20 cellular contexts compared by ENCODE assay signal in the genomic region with DNA sequence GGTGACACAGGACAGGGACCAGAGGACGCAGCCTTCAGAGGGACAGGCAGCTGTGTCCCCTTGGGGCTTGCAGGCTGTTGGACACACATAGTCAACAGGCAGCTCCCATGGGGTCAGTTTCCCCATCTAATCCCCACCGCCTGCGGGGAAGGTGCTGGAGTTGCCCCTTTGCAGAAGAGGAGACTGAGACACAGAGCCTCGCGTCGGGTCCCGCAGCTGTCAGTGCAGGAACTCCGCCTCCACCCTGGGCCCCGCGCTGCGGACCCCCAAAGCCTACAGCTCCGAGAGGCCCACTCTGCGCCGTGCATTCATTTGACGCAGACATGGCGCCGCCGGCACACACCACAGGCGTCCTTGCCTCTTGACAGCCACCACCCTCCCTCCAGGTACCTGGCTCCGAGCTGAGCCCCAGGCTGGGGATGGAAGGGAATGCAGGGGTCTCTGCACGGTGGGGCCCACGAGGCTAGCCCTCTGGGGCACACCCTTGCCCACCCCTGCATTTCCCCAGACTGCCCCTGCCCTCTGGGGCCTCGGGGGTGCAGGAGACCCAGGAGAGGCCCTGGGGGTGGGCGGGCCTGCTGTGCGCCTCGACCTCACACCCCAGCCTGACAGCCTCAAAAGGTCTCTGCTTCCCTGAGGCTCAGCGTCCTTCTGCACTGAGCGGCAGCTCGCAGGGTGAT.
A peak's percentile ranks its signal among the peaks of the same experiment; 100 is the strongest.
DNase-seq lines count a peak whose midpoint lies in the region; ATAC-seq, FAIRE-seq and TF ChIP-seq lines count a peak whose summit lies in the region.
"Had no signal": no experiment of that assay in that cellular context is flagged by ENCODE, and none has a peak within 500 bp of the region (broad histone marks: within the 10 kb centered on the region; RNA-seq: fewer than 3 reads in every experiment).

No MANE protein-coding gene starts in this region.

- H3K4me1 ChIP-seq in right lobe of liver (no peaks in the 10 kb centered on the region), HepG2 (ENCODE audit: insufficient read depth, low read length) (no peaks in the 10 kb centered on the region), kidney (ENCODE audit: control insufficient read depth in 1 of 2, insufficient read depth in 1 of 2, low read depth in 1 of 2, low read length in 2 of 2) (no peaks in the 10 kb centered on the region), neuronal stem cell (ENCODE audit: control insufficient read depth in 2 of 2, insufficient read depth in 1 of 2, low read depth in 1 of 2, low read length in 2 of 2) (no peaks in the 10 kb centered on the region), testis (no peaks in the 10 kb centered on the region)
- H3K4me1 ChIP-seq: BE2C had no signal

- TF ChIP-seq RAD21 in HepG2 (CRISPR knock-in tag; IDR thresholded peaks at IDR 0.05) = no peak

- H4K8ac ChIP-seq in neuronal stem cell (ENCODE audit: low read depth, low read length) = no peak overlapping the region

- no TSS peak for BruUV-seq in HepG2 (replicated peaks; lab: Mats Ljungman, UMichigan)

- H4K91ac ChIP-seq in neuronal stem cell (ENCODE audit: low read depth, low read length, poor library complexity) = no peak overlapping the region

- TF ChIP-seq POLR2A in right lobe of liver (IDR thresholded peaks at IDR 0.05) = no peak
- TF ChIP-seq POLR2A in HepG2 (IDR thresholded peaks at IDR 0.05; ENCODE audit: insufficient read depth in 1 of 2, low read depth in 2 of 2, low read length in 2 of 2) = no peak
- TF ChIP-seq POLR2A in testis (IDR thresholded peaks at IDR 0.05) = no peak

- no peak overlapping the region for H3K9ac ChIP-seq in HepG2 (ENCODE audit: insufficient read depth, low read depth, low read length)
- no peak overlapping the region for H3K9ac ChIP-seq in kidney (ENCODE audit: low read length in 2 of 2)
- H3K9ac ChIP-seq in neuronal stem cell (ENCODE audit: low read depth, low read length, poor library complexity) = no peak overlapping the region

- no peak overlapping the region for H2BK12ac ChIP-seq in neuronal stem cell (ENCODE audit: low read length)

- TF ChIP-seq EP300 in HepG2 (IDR thresholded peaks at IDR 0.05; ENCODE audit: low read depth in 2 of 2, low read length in 2 of 2) (no peak), HepG2 (CRISPR knock-in tag; IDR thresholded peaks at IDR 0.05; ENCODE audit: borderline replicate concordance) (no peak)

- no peak overlapping the region for H2BK120ac ChIP-seq in neuronal stem cell (ENCODE audit: low read depth, low read length)

- H3K79me2 ChIP-seq in HepG2 (ENCODE audit: insufficient read depth, low read length) = no peaks in the 10 kb centered on the region

- H3K36me3 ChIP-seq in right lobe of liver (no peaks in the 10 kb centered on the region), HepG2 (replicated peaks in 1 of 2; ENCODE audit: control insufficient read depth in 1 of 2, insufficient read depth in 2 of 2, low read length in 2 of 2) (no peaks in the 10 kb centered on the region), kidney (ENCODE audit: control insufficient read depth in 1 of 2, insufficient read depth in 2 of 2, low read length in 2 of 2) (no peaks in the 10 kb centered on the region), neuronal stem cell (replicated peaks in 1 of 2; ENCODE audit: control insufficient read depth in 2 of 2, insufficient read depth in 2 of 2, low read length in 2 of 2) (peaks cover 0 to under 1% of the 10 kb centered on the region in 2 donors), testis (ENCODE audit: low read depth, missing control alignments) (no peaks in the 10 kb centered on the region)
- H3K36me3 ChIP-seq: BE2C had no signal

- H3K9me3 ChIP-seq in right lobe of liver (no peaks in the 10 kb centered on the region), HepG2 (ENCODE audit: low read length) (no peaks in the 10 kb centered on the region), kidney (ENCODE audit: control insufficient read depth in 1 of 2, low read length in 2 of 2) (no peaks in the 10 kb centered on the region), neuronal stem cell (replicated peaks in 1 of 2; ENCODE audit: control insufficient read depth in 2 of 2, insufficient read depth in 1 of 2, low read depth in 1 of 2, low read length in 2 of 2) (peaks cover 0 to 3% of the 10 kb centered on the region in 2 donors), testis (no peaks in the 10 kb centered on the region)
- H3K9me3 ChIP-seq: BE2C had no signal

- FAIRE-seq in HepG2 (lab: Jason Lieb, UNC) = no peak
- FAIRE-seq in kidney (lab: Jason Lieb, UNC) = no peak
- FAIRE-seq: A204.1, GM12878, H1 had no signal

- no peaks in the 10 kb centered on the region for H3K79me1 ChIP-seq in neuronal stem cell (ENCODE audit: low read depth, low read length)

- POLR2A ChIA-PET in HepG2 (lab: Yijun Ruan, JAX) = no interaction called here

- in situ Hi-C loops in HepG2 (cut with HindIII; ENCODE audit: extremely low pct_ligation_motif_present, low pct_unique_long_range_greater_than_20kb) = no loop called here

- no peak overlapping the region for H3K4ac ChIP-seq in neuronal stem cell (ENCODE audit: low read length)

- H3K4me3 ChIP-seq in right lobe of liver (no peak overlapping the region), HepG2 (replicated peaks in 1 of 3; ENCODE audit: insufficient read depth in 1 of 3, low read depth in 2 of 3, low read length in 3 of 3) (no peak overlapping the region), kidney (ENCODE audit: low read length in 2 of 2) (no peak overlapping the region), neuronal stem cell (ENCODE audit: low read length in 2 of 2) (no peak overlapping the region), testis (no peak overlapping the region)
- H3K4me3 ChIP-seq: GM12878 had no signal

- no peaks in the 10 kb centered on the region for H3K27me3 ChIP-seq in right lobe of liver
- H3K27me3 ChIP-seq in HepG2 (ENCODE audit: control insufficient read depth in 1 of 2, insufficient read depth in 2 of 2, low read length in 2 of 2) = peaks cover 17 to 78% of the 10 kb centered on the region in 2 experiments
- H3K27me3 ChIP-seq in neuronal stem cell (ENCODE audit: control insufficient read depth in 3 of 3, insufficient read depth in 3 of 3, low read depth in 1 of 3, low read length in 3 of 3) = peaks cover 0 to 75% (median 0%) of the 10 kb centered on the region in 3 experiments
- H3K27me3 ChIP-seq in testis = no peaks in the 10 kb centered on the region

- H2AFZ ChIP-seq in HepG2 (ENCODE audit: low read length) (no peak overlapping the region), neuronal stem cell (ENCODE audit: low read length) (no peak overlapping the region)

- peak overlapping the region; percentile 81 for H2BK15ac ChIP-seq in neuronal stem cell (ENCODE audit: low read length)

- H4K20me1 ChIP-seq in HepG2 (ENCODE audit: insufficient read depth, low read length) = peaks cover 3% of the 10 kb centered on the region; the same call in 1 of the 2 replicates

- TF ChIP-seq CTCF in right lobe of liver (IDR thresholded peaks at IDR 0.05) (no peak), HepG2 (CRISPR knock-in tag; IDR thresholded peaks at IDR 0.05) (no peak), kidney (IDR thresholded peaks at IDR 0.05; ENCODE audit: borderline replicate concordance, extremely low read depth, insufficient read depth) (no peak), testis (IDR thresholded peaks at IDR 0.05) (no peak)

- CTCF ChIA-PET in HepG2 (lab: Yijun Ruan, JAX; ENCODE audit: low intra/inter-chr PET ratio, low total read pairs) = no interaction called here

- H2AK5ac ChIP-seq in neuronal stem cell (ENCODE audit: low read depth, low read length) = peak overlapping the region; percentile 61

- intact Hi-C loops in right lobe of liver (cut with DNase I) = no loop called here
- intact Hi-C loops in HepG2 (cut with micrococcal nuclease; ENCODE audit: unreplicated experiment) = no loop called here
- intact Hi-C loops in kidney (cut with DNase I) = no loop called here
- intact Hi-C loops in testis (cut with DNase I; ENCODE audit: low total_unique reads) = no loop called here

- DNase-seq in right lobe of liver (peak in 2 of 3 donors; percentile 8 to 34), HepG2 (ENCODE audit: low spot score) (no peak), kidney (peak; percentile 55), neuronal stem cell (ENCODE audit: low spot score) (no peak), NCI-H2107 treated with DMSO at 0.1 percent for 48 hours (lab: John Stamatoyannopoulos, UW; ENCODE audit: unreplicated experiment) (no peak), testis (no peak)
- DNase-seq in stimulated activated CD4-positive, alpha-beta T cell treated with anti-CD3 and anti-CD28 coated beads, Interleukin-12 subunit alpha, Interleukin-12 subunit beta, amount 100 ng/mL, for 4 hours = no peak
- DNase-seq: ACHN; BE2C; C1 segment of cervical spinal cord; CD4-positive, CD25-positive, alpha-beta regulatory T cell; COR-L47; DMS 273 treated with DMSO at 0.1 percent for 48 hours; DMS53; DND-41; EL; H9 had no signal

- ATAC-seq in right lobe of liver (no peak), HepG2 (no peak)
- ATAC-seq: GM12878 had no signal

- H3K14ac ChIP-seq in neuronal stem cell (ENCODE audit: low read length) = peak overlapping the region; percentile 87

- H3K4me2 ChIP-seq in HepG2 (ENCODE audit: low read depth, low read length) = no peak overlapping the region
- H3K4me2 ChIP-seq in neuronal stem cell (ENCODE audit: insufficient read depth, low read length, poor library complexity, severe bottlenecking) = no peak overlapping the region

- H3K27ac ChIP-seq in right lobe of liver (no peak overlapping the region), HepG2 (ENCODE audit: extremely low read length, insufficient read depth, low read length) (no peak overlapping the region), kidney (ENCODE audit: low read depth in 2 of 2, low read length in 2 of 2) (no peak overlapping the region), neuronal stem cell (replicated peaks; ENCODE audit: low read length) (no peak overlapping the region), testis (no peak overlapping the region)

- H3K23ac ChIP-seq in neuronal stem cell (ENCODE audit: low read depth, low read length, poor library complexity) = peak overlapping the region; percentile 86

- no peak overlapping the region for H2BK5ac ChIP-seq in neuronal stem cell (ENCODE audit: low read length)

- peak overlapping the region; percentile 84 for H3K18ac ChIP-seq in neuronal stem cell (ENCODE audit: low read length)

- WGBS in right lobe of liver (ENCODE audit: insufficient coverage, low coverage, low lambda C conversion rate, missing lambda C conversion rate) = 12% methylated on average over 6 of the region's 29 CpGs
- WGBS in HepG2 (ENCODE audit: low lambda C conversion rate) = 7% methylated on average over 20 of the region's 29 CpGs
- WGBS in neuronal stem cell (ENCODE audit: extremely low coverage in 2 of 2, insufficient read length in 2 of 2, insufficient replicate concordance in 1 of 2), 2 donors = no CpG with 5 or more reads among the region's 29 CpGs
- 80 to 89% methylated on average over 3 to 28 of the region's 29 CpGs for WGBS in testis, 2 donors

TF ChIP-seq in HepG2, 621 proteins besides CTCF, POLR2A, EP300 and RAD21 (continues in another document):
- TF ChIP-seq ZNF607 (CRISPR knock-in tag; IDR thresholded peaks at IDR 0.05; ENCODE audit: borderline replicate concordance) (no peak), ZMYM4 (CRISPR knock-in tag; IDR thresholded peaks at IDR 0.05) (no peak)

Comparison
In these comparisons a context has a peak if more than half of its experiments do, and no peak if none do; other contexts are left out.
1. DNase-seq: peak in right lobe of liver (2 of 3) and kidney (single experiment); none in HepG2 (single experiment), neuronal stem cell (single experiment), NCI-H2107 treated with DMSO at 0.1 percent for 48 hours (single experiment), testis (single experiment) and stimulated activated CD4-positive, alpha-beta T cell treated with anti-CD3 and anti-CD28 coated beads, Interleukin-12 subunit alpha, Interleukin-12 subunit beta, amount 100 ng/mL, for 4 hours (single experiment).